Comparison of ENCODE assay signal across 8 cellular contexts in genomic region chr3:44584646-44585501, GRCh38. TPM values are rescaled to one million over a fixed set of nuclear protein-coding genes. Genes with fewer than 3 reads are reported as not detected.
A peak's percentile ranks its signal among the peaks of the same experiment; 100 is the strongest.
DNase-seq lines count a peak whose midpoint lies in the region; ATAC-seq and TF ChIP-seq lines count a peak whose summit lies in the region.

Gene ZNF660 (plus strand): TSS chr3:44584964. CDS start chr3:44594194, 9,230 bp downstream.

- in situ Hi-C loops in GM13977 (cut with MboI; ENCODE audit: low pct_unique_long_range_greater_than_20kb, low sequenced_read_pairs, unreplicated experiment): no loop called here

- H3K27me3 ChIP-seq in esophagus muscularis mucosa (peaks cover 0 to 9% (median 0%) of the 10 kb centered on the region in 4 donors), suprapubic skin (peaks cover 20% of the 10 kb centered on the region)

- TF ChIP-seq CTCF in AG04449 (IDR thresholded peaks at IDR 0.05; ENCODE audit: insufficient read depth, low read length, missing control alignments) (no peak), GM13977 (IDR thresholded peaks at IDR 0.05; ENCODE audit: extremely low read depth, insufficient read depth, missing control alignments) (no peak), esophagus muscularis mucosa (IDR thresholded peaks at IDR 0.05) (no peak), suprapubic skin (IDR thresholded peaks at IDR 0.05) (no peak)

- TF ChIP-seq POLR2A in esophagus muscularis mucosa (IDR thresholded peaks at IDR 0.05; ENCODE audit: low read depth): no peak
- no peak for TF ChIP-seq POLR2A in suprapubic skin (IDR thresholded peaks at IDR 0.05)

- H3K36me3 ChIP-seq in esophagus muscularis mucosa (peaks cover 11 to 30% (median 18%) of the 10 kb centered on the region in 4 donors), mesodermal cell (ENCODE audit: control insufficient read depth, insufficient read depth, low read length) (peaks cover 40% of the 10 kb centered on the region), suprapubic skin (peaks cover 12% of the 10 kb centered on the region)

- POLR2A ChIA-PET in AG04449 (lab: Yijun Ruan, JAX): interaction anchor here (0.6 to 1.2 kb wide), 3 partner anchors 8 to 30 kb away, joined by 3 to 5 read pairs (median 3); partner anchors contain the start of gene ZKSCAN7

- peak; percentile 98 for ATAC-seq in SK-N-SH treated with all-trans-retinoic acid at 6 μM for 48 hours

- TF ChIP-seq EP300 in esophagus muscularis mucosa (IDR thresholded peaks at IDR 0.05): no peak
- TF ChIP-seq EP300 in suprapubic skin (IDR thresholded peaks at IDR 0.05): no peak

- H3K9me3 ChIP-seq in esophagus muscularis mucosa (no peaks in the 10 kb centered on the region), mesodermal cell (ENCODE audit: control insufficient read depth, low read length) (no peaks in the 10 kb centered on the region), suprapubic skin (no peaks in the 10 kb centered on the region)

- H3K4me1 ChIP-seq in esophagus muscularis mucosa (peaks cover 12 to 23% (median 18%) of the 10 kb centered on the region in 4 donors), mesodermal cell (ENCODE audit: control insufficient read depth, insufficient read depth, low read length, poor library complexity, severe bottlenecking) (peaks cover 12% of the 10 kb centered on the region), suprapubic skin (peaks cover 12% of the 10 kb centered on the region)

- DNase-seq in AG04449 (ENCODE audit: low read depth, low spot score) (peak; percentile 5), GM13977 (ENCODE audit: low spot score) (peak; percentile 75), HuH-7.5 (ENCODE audit: low spot score) (peak; percentile 91), esophagus muscularis mucosa (ENCODE audit: extremely low spot score) (peak; percentile 92), suprapubic skin (ENCODE audit: low spot score in 2 of 2) (peak; percentile 66 to 80)
- DNase-seq in activated CD4-positive, alpha-beta T cell treated with anti-CD3 and anti-CD28 coated beads, Interleukin-2, amount 50 U/mL, for 48 hours: no peak

- intact Hi-C loops in esophagus muscularis mucosa (cut with DNase I): no loop called here

- H3K4me3 ChIP-seq in AG04449 (ENCODE audit: low read depth, low read length): peak within 1 kb of the TSS; percentile 72
- H3K4me3 ChIP-seq in esophagus muscularis mucosa: peak within 1 kb of the TSS; percentile 73 to 83 (median 76)
- H3K4me3 ChIP-seq in mesodermal cell (ENCODE audit: extremely low read depth, insufficient read depth, low read length, poor library complexity, severe bottlenecking): peak within 1 kb of the TSS; percentile 62
- peak within 1 kb of the TSS; percentile 67 for H3K4me3 ChIP-seq in suprapubic skin

- CTCF ChIA-PET in AG04449 (lab: Yijun Ruan, JAX): no interaction called here

- WGBS in esophagus muscularis mucosa: 0% methylated on average over 18 of the region's 41 CpGs
- 1% methylated on average over 32 of the region's 41 CpGs for WGBS in mesodermal cell (ENCODE audit: insufficient coverage in 2 of 2), 2 experiments
- 6% methylated on average over 15 of the region's 41 CpGs for WGBS in suprapubic skin

- H3K27ac ChIP-seq in esophagus muscularis mucosa (replicated peaks in 1 of 4) (peak within 1 kb of the TSS; percentile 71 to 85 (median 75)), mesodermal cell (ENCODE audit: low read depth, low read length, severe bottlenecking) (peak within 1 kb of the TSS; percentile 96), suprapubic skin (peak within 1 kb of the TSS; percentile 78)

TF ChIP-seq in SK-N-SH treated with all-trans-retinoic acid at 6 μM for 48 hours, 23 proteins besides CTCF, POLR2A, EP300 and RAD21:
- TF ChIP-seq RARB (CRISPR knock-in tag; IDR thresholded peaks at IDR 0.05) (no peak), ZNF8 (CRISPR knock-in tag; IDR thresholded peaks at IDR 0.05) (no peak), BACH2 (CRISPR knock-in tag; IDR thresholded peaks at IDR 0.05; ENCODE audit: borderline replicate concordance) (no peak), PPARA (CRISPR knock-in tag; IDR thresholded peaks at IDR 0.05; ENCODE audit: borderline replicate concordance) (no peak), ARNTL (CRISPR knock-in tag; IDR thresholded peaks at IDR 0.05; ENCODE audit: borderline replicate concordance, low read depth) (no peak), ISL1 (CRISPR knock-in tag; IDR thresholded peaks at IDR 0.05) (no peak), TSHZ2 (CRISPR knock-in tag; IDR thresholded peaks at IDR 0.05) (no peak), ZNF70 (CRISPR knock-in tag; IDR thresholded peaks at IDR 0.05) (no peak), ZFP30 (CRISPR knock-in tag; IDR thresholded peaks at IDR 0.05) (no peak), ZFP3 (CRISPR knock-in tag; IDR thresholded peaks at IDR 0.05) (no peak), TOX (CRISPR knock-in tag; IDR thresholded peaks at IDR 0.05; ENCODE audit: borderline replicate concordance) (no peak), PATZ1 (CRISPR knock-in tag; IDR thresholded peaks at IDR 0.05; ENCODE audit: borderline replicate concordance) (no peak), CSDC2 (CRISPR knock-in tag; IDR thresholded peaks at IDR 0.05) (no peak), POU6F1 (CRISPR knock-in tag; IDR thresholded peaks at IDR 0.05; ENCODE audit: borderline replicate concordance, low read depth) (no peak), ZNF565 (CRISPR knock-in tag; conservative IDR thresholded peaks at IDR 0.05; ENCODE audit: low read depth) (no peak)

RNA-seq across cellular contexts. Expression of gene ZNF660, which starts in this region (rescaled TPM):
- total RNA-seq in esophagus muscularis mucosa: 1 to 10 TPM; 2.1 to 2.9 (median 2.6) TPM
- 4.8 TPM for polyA plus RNA-seq in mesodermal cell (2013, experiment 1 of 2)
- polyA plus RNA-seq in mesodermal cell (2013, experiment 2 of 2): 5.7 TPM
- 1 to 10 TPM in 1 of 4 donors, under 1 TPM in 3; 0.16 to 1.0 (median 0.67) TPM for total RNA-seq in suprapubic skin

Comparison
In these comparisons a context has a peak if more than half of its experiments do, and no peak if none do; other contexts are left out.
1. DNase-seq: peak in AG04449 (single experiment), GM13977 (single experiment), HuH-7.5 (single experiment), esophagus muscularis mucosa (single experiment) and suprapubic skin (2 of 2); none in activated CD4-positive, alpha-beta T cell treated with anti-CD3 and anti-CD28 coated beads, Interleukin-2, amount 50 U/mL, for 48 hours (0 of 2).
2. Peak in every context shown above with its lines, with median percentiles within 50 percentile points of each other: H3K4me3 ChIP-seq and H3K27ac ChIP-seq.